ENCODE assay signal across 23 cellular contexts in genomic region chr1:20278692-20279130, GRCh38.
A peak's percentile ranks its signal among the peaks of the same experiment; 100 is the strongest.
DNase-seq lines count a peak whose midpoint lies in the region; ATAC-seq and TF ChIP-seq lines count a peak whose summit lies in the region.
"Had no signal": no experiment of that assay in that cellular context is flagged by ENCODE, and none has a peak within 500 bp of the region (broad histone marks: within the 10 kb centered on the region; RNA-seq: fewer than 3 reads in every experiment).

No MANE protein-coding gene starts in this region.

- peaks cover 32% of the 10 kb centered on the region for H3K27me3 Mint-ChIP-seq in stimulated activated memory B cell treated with anti-CD40 and anti-IgM and Interleukin-4, amounts not matched to agents 10 μg/mL and 1 μg/mL and 100 μg/mL, for 72 hours

- peaks cover 3% of the 10 kb centered on the region for H3K9me3 Mint-ChIP-seq in stimulated activated memory B cell treated with anti-CD40 and anti-IgM and Interleukin-4, amounts not matched to agents 10 μg/mL and 1 μg/mL and 100 μg/mL, for 72 hours
- H3K9me3 Mint-ChIP-seq: activated naive CD8-positive, alpha-beta T cell treated with anti-CD3 and anti-CD28 coated beads, Interleukin-2, amount 10 ng/mL, durations not matched to agents 7 days and 5 days; activated T-helper 1 cell treated with anti-CD3 and anti-CD28 coated beads, Interleukin-12 subunit alpha, Interleukin-12 subunit beta, Interleukin-2, Interleukin-4 antibody, amounts not matched to agents 30 ng/mL and 10 ng/mL and 1 ng/mL, durations not matched to agents 14 hours and 24 hours and 36 hours had no signal

- H3K9ac ChIP-seq in OCI-LY3 (ENCODE audit: low read length) = peak overlapping the region; percentile 31; the same call in 1 of the 2 replicates

- TF ChIP-seq CTCF in OCI-LY3 (IDR thresholded peaks at IDR 0.05; ENCODE audit: low read depth, low read length) = no peak
- TF ChIP-seq CTCF in fibroblast of mammary gland (conservative IDR thresholded peaks at IDR 0.05; ENCODE audit: control insufficient read depth, insufficient read depth, low read depth, low read length) = no peak

- H3K4me2 ChIP-seq in OCI-LY3 (ENCODE audit: low read length) = peak overlapping the region; percentile 47

- no peak overlapping the region for H3K4me3 Mint-ChIP-seq in stimulated activated memory B cell treated with anti-CD40 and anti-IgM and Interleukin-4, amounts not matched to agents 10 μg/mL and 1 μg/mL and 100 μg/mL, for 72 hours
- H3K4me3 Mint-ChIP-seq: activated naive CD8-positive, alpha-beta T cell treated with anti-CD3 and anti-CD28 coated beads, Interleukin-2, amount 10 ng/mL, durations not matched to agents 7 days and 5 days; activated T-helper 1 cell treated with anti-CD3 and anti-CD28 coated beads, Interleukin-12 subunit alpha, Interleukin-12 subunit beta, Interleukin-2, Interleukin-4 antibody, amounts not matched to agents 30 ng/mL and 10 ng/mL and 1 ng/mL, durations not matched to agents 14 hours and 24 hours and 36 hours; CD4-positive, CD25-positive, alpha-beta regulatory T cell had no signal

- H3K27ac Mint-ChIP-seq in stimulated activated memory B cell treated with anti-CD40 and anti-IgM and Interleukin-4, amounts not matched to agents 10 μg/mL and 1 μg/mL and 100 μg/mL, for 72 hours = no peak overlapping the region
- H3K27ac Mint-ChIP-seq: activated naive CD8-positive, alpha-beta T cell treated with anti-CD3 and anti-CD28 coated beads, Interleukin-2, amount 10 ng/mL, durations not matched to agents 7 days and 5 days; activated T-helper 1 cell treated with anti-CD3 and anti-CD28 coated beads, Interleukin-12 subunit alpha, Interleukin-12 subunit beta, Interleukin-2, Interleukin-4 antibody, amounts not matched to agents 30 ng/mL and 10 ng/mL and 1 ng/mL, durations not matched to agents 14 hours and 24 hours and 36 hours; CD4-positive, CD25-positive, alpha-beta regulatory T cell had no signal

- H3K9me3 ChIP-seq in OCI-LY3 (ENCODE audit: insufficient read depth, low read length) = no peaks in the 10 kb centered on the region
- H3K9me3 ChIP-seq: HAP-1, left lung, right atrium auricular region, transverse colon had no signal

- H3K79me2 ChIP-seq in OCI-LY3 (ENCODE audit: low read length) = no peaks in the 10 kb centered on the region

- peaks cover 23% of the 10 kb centered on the region for H3K4me1 ChIP-seq in OCI-LY3 (ENCODE audit: low read length)
- H3K4me1 ChIP-seq: HAP-1, left lung had no signal

- no peaks in the 10 kb centered on the region for H3K36me3 Mint-ChIP-seq in stimulated activated memory B cell treated with anti-CD40 and anti-IgM and Interleukin-4, amounts not matched to agents 10 μg/mL and 1 μg/mL and 100 μg/mL, for 72 hours
- H3K36me3 Mint-ChIP-seq: activated naive CD8-positive, alpha-beta T cell treated with anti-CD3 and anti-CD28 coated beads, Interleukin-2, amount 10 ng/mL, durations not matched to agents 7 days and 5 days; CD4-positive, CD25-positive, alpha-beta regulatory T cell had no signal

- H4K20me1 ChIP-seq in OCI-LY3 (ENCODE audit: insufficient read depth, low read length) = no peaks in the 10 kb centered on the region

- no peak overlapping the region for H3K4me3 ChIP-seq in OCI-LY3 (ENCODE audit: low read length)
- H3K4me3 ChIP-seq in fibroblast of mammary gland (ENCODE audit: control insufficient read depth, low read depth, low read length) = no peak overlapping the region
- H3K4me3 ChIP-seq: coronary artery, HAP-1, K562, left lung, right atrium auricular region, transverse colon had no signal

- no peak overlapping the region for H2AFZ ChIP-seq in OCI-LY3 (ENCODE audit: low read depth, low read length)

- H3K36me3 ChIP-seq in OCI-LY3 (replicated peaks; ENCODE audit: low read depth, low read length) = no peaks in the 10 kb centered on the region
- H3K36me3 ChIP-seq: HAP-1, left lung, right atrium auricular region, transverse colon had no signal

- H3K27me3 ChIP-seq in OCI-LY3 (ENCODE audit: low read depth, low read length) = peaks cover 7% of the 10 kb centered on the region; the same call in 1 of the 2 replicates
- H3K27me3 ChIP-seq: right atrium auricular region, transverse colon had no signal

- peak overlapping the region; percentile 34; the same call in 1 of the 2 replicates for H3K27ac ChIP-seq in OCI-LY3 (ENCODE audit: low read length)
- H3K27ac ChIP-seq: coronary artery, left lung, right atrium auricular region, transverse colon had no signal

- H3K4me1 Mint-ChIP-seq in stimulated activated memory B cell treated with anti-CD40 and anti-IgM and Interleukin-4, amounts not matched to agents 10 μg/mL and 1 μg/mL and 100 μg/mL, for 72 hours = peaks cover 22% of the 10 kb centered on the region
- H3K4me1 Mint-ChIP-seq: activated naive CD8-positive, alpha-beta T cell treated with anti-CD3 and anti-CD28 coated beads, Interleukin-2, amount 10 ng/mL, durations not matched to agents 7 days and 5 days; CD4-positive, CD25-positive, alpha-beta regulatory T cell had no signal

- ATAC-seq in stimulated activated memory B cell treated with anti-CD40 and anti-IgM and Interleukin-4, amounts not matched to agents 10 μg/mL and 1 μg/mL and 100 μg/mL, for 72 hours = peak; percentile 88
- no peak for ATAC-seq in HG02678 (IDR thresholded peaks at IDR 0.05; ENCODE audit: unreplicated experiment)
- ATAC-seq in GM18511 (IDR thresholded peaks at IDR 0.05; ENCODE audit: unreplicated experiment) = no peak
- ATAC-seq in GM19351 (IDR thresholded peaks at IDR 0.05; ENCODE audit: unreplicated experiment) = no peak
- ATAC-seq: activated CD4-positive, CD25-positive, alpha-beta regulatory T cell treated with anti-CD3 and anti-CD28 coated beads, Interleukin-2, amount 50 U/mL, for 24 hours; K562; stimulated activated naive CD8-positive, alpha-beta T cell treated with anti-CD3 and anti-CD28 coated beads, Interleukin-15, Interleukin-2, amounts not matched to agents 100 U/mL and 50 U/mL, for 24 hours had no signal

- DNase-seq in NCI-H2171 treated with DMSO at 0.1 percent for 48 hours (lab: John Stamatoyannopoulos, UW) (peak; percentile 51), NCI-H2171 (lab: John Stamatoyannopoulos, UW) (no peak), fibroblast of mammary gland (ENCODE audit: low read depth) (peak; percentile 26)
- DNase-seq: activated CD8-positive, alpha-beta memory T cell treated with anti-CD3 and anti-CD28 coated beads for 24 hours; activated naive CD8-positive, alpha-beta T cell treated with anti-CD3 and anti-CD28 coated beads, Interleukin-2, amount 10 ng/mL, durations not matched to agents 7 days and 5 days; CD4-positive, CD25-positive, alpha-beta regulatory T cell; DMS79 treated with DMSO at 0.1 percent for 48 hours; left lung; NCI-H1105; NCI-H345; stimulated activated naive CD8-positive, alpha-beta T cell treated with anti-CD3 and anti-CD28 coated beads, Interleukin-15, Interleukin-2, amounts not matched to agents 100 U/mL and 50 U/mL, for 24 hours had no signal
